In genomic region chr10:133396035-133396624, GRCh38 we compare ENCODE assay signal across 17 cellular contexts. TPM values are rescaled to one million over a fixed set of nuclear protein-coding genes. Genes with fewer than 3 reads are reported as not detected.
A peak's percentile ranks its signal among the peaks of the same experiment; 100 is the strongest.
DNase-seq lines count a peak whose midpoint lies in the region; ATAC-seq and TF ChIP-seq lines count a peak whose summit lies in the region.
"Had no signal": no experiment of that assay in that cellular context is flagged by ENCODE, and none has a peak within 500 bp of the region (broad histone marks: within the 10 kb centered on the region; RNA-seq: fewer than 3 reads in every experiment).

No MANE protein-coding gene starts in this region.

- peaks cover 57% of the 10 kb centered on the region for H3K79me2 ChIP-seq in mammary epithelial cell (ENCODE audit: insufficient read depth, low read length)

- H3K9me3 ChIP-seq in mammary epithelial cell (replicated peaks; ENCODE audit: insufficient read depth, low read length) (no peaks in the 10 kb centered on the region), right lobe of liver (no peaks in the 10 kb centered on the region), upper lobe of right lung (no peaks in the 10 kb centered on the region)
- H3K9me3 ChIP-seq: pancreas had no signal

- POLR2A ChIA-PET in MCF 10A (lab: Yijun Ruan, JAX): no interaction called here

- dilution Hi-C loops in mammary epithelial cell (cut with HindIII; ENCODE audit: low sequenced_read_pairs): loop anchor here (10.0 kb wide), 1 partner anchor 91 kb away; the partner anchor contains the start of genes TUBGCP2 and ZNF511

- no peak overlapping the region for H3K27ac Mint-ChIP-seq in MCF 10A (ENCODE audit: low read depth, unreplicated experiment)
- H3K27ac Mint-ChIP-seq in activated T-cell treated with anti-CD3 and anti-CD28 coated beads, Interleukin-2, amount 50 U/mL, for 72 hours: peak overlapping the region; percentile 98

- intact Hi-C loops in MCF 10A (cut with micrococcal nuclease) (loop anchor here (10.0 kb wide), 1 partner anchor 71 kb away; no protein-coding TSS in a partner anchor), mammary epithelial cell (cut with micrococcal nuclease) (no loop called here), right lobe of liver (cut with DNase I) (no loop called here), upper lobe of right lung (cut with DNase I) (no loop called here)

- H3K36me3 ChIP-seq in mammary epithelial cell (ENCODE audit: insufficient read depth, low read length): no peaks in the 10 kb centered on the region
- H3K36me3 ChIP-seq in right lobe of liver: peaks cover 0 to 23% (median 7%) of the 10 kb centered on the region in 4 donors
- peaks cover 52% of the 10 kb centered on the region for H3K36me3 ChIP-seq in upper lobe of right lung
- peaks cover 33% of the 10 kb centered on the region for H3K36me3 ChIP-seq in brain microvascular endothelial cell (replicated peaks)

- H3K4me1 ChIP-seq in mammary epithelial cell (ENCODE audit: insufficient read depth, low read length) (peaks cover 7% of the 10 kb centered on the region), right lobe of liver (peaks cover 0 to 14% (median 4%) of the 10 kb centered on the region in 4 donors), upper lobe of right lung (peaks cover 6% of the 10 kb centered on the region)

- in situ Hi-C loops in mammary epithelial cell (cut with MboI; ENCODE audit: low sequenced_read_pairs in 2 of 2): no loop called here
- in situ Hi-C loops in brain microvascular endothelial cell (cut with HindIII; ENCODE audit: low pct_ligation_motif_present, low sequenced_read_pairs): no loop called here

- CTCF ChIA-PET in MCF 10A (lab: Yijun Ruan, JAX): no interaction called here
- CTCF ChIA-PET in mammary epithelial cell (lab: Charles Lee; ENCODE audit: low non-redundant PET): no interaction called here

- no peaks in the 10 kb centered on the region for H3K9me3 Mint-ChIP-seq in MCF 10A (ENCODE audit: unreplicated experiment)
- no peaks in the 10 kb centered on the region for H3K9me3 Mint-ChIP-seq in activated T-cell treated with anti-CD3 and anti-CD28 coated beads, Interleukin-2, amount 50 U/mL, for 72 hours
- H3K9me3 Mint-ChIP-seq: activated naive CD4-positive, alpha-beta T cell treated with anti-CD3 and anti-CD28 coated beads, Interleukin-2, amount 50 U/mL, for 24 hours; T-helper 1 cell treated with Interleukin-12 subunit alpha and Interleukin-12 subunit beta and Interleukin-4 antibody, amounts not matched to agents 30 μg/mL and 1 μg/mL, for 36 hours had no signal

- H3K27me3 ChIP-seq in mammary epithelial cell (ENCODE audit: insufficient read depth, low read length) (no peaks in the 10 kb centered on the region), right lobe of liver (no peaks in the 10 kb centered on the region), upper lobe of right lung (no peaks in the 10 kb centered on the region), brain microvascular endothelial cell (replicated peaks) (no peaks in the 10 kb centered on the region)
- H3K27me3 ChIP-seq: pancreas had no signal

- H3K4me2 ChIP-seq in mammary epithelial cell (ENCODE audit: insufficient read depth, low read depth, low read length): no peak overlapping the region

- BruUV-seq in MCF 10A (replicated peaks; lab: Mats Ljungman, UMichigan) (no TSS peak), mammary epithelial cell (replicated peaks; lab: Mats Ljungman, UMichigan) (no TSS peak)

- peak overlapping the region; percentile 90 for H3K4me3 Mint-ChIP-seq in MCF 10A (ENCODE audit: unreplicated experiment)
- peak overlapping the region; percentile 97 to 99 for H3K4me3 Mint-ChIP-seq in activated T-cell treated with anti-CD3 and anti-CD28 coated beads, Interleukin-2, amount 50 U/mL, for 72 hours

- no peak overlapping the region for H3K27ac ChIP-seq in mammary epithelial cell (ENCODE audit: insufficient read depth, low read depth, low read length)
- H3K27ac ChIP-seq in right lobe of liver: no peak overlapping the region
- H3K27ac ChIP-seq in upper lobe of right lung: no peak overlapping the region
- no peak overlapping the region for H3K27ac ChIP-seq in brain microvascular endothelial cell
- H3K27ac ChIP-seq: pancreas had no signal

- no peak for TF ChIP-seq POLR2A in right lobe of liver (IDR thresholded peaks at IDR 0.05)

- ATAC-seq in activated T-cell treated with anti-CD3 and anti-CD28 coated beads, Interleukin-2, amount 50 U/mL, for 72 hours (replicated peaks in 1 of 2): no peak
- no peak for ATAC-seq in right lobe of liver
- no peak for ATAC-seq in upper lobe of right lung
- ATAC-seq: pancreas had no signal

- H3K4me3 ChIP-seq in mammary epithelial cell (replicated peaks in 1 of 3; ENCODE audit: insufficient read depth in 1 of 3, low read depth in 2 of 3, low read length in 3 of 3) (no peak overlapping the region), right lobe of liver (no peak overlapping the region), upper lobe of right lung (no peak overlapping the region), brain microvascular endothelial cell (ENCODE audit: low read depth, low read length) (no peak overlapping the region)

- H3K27me3 Mint-ChIP-seq in MCF 10A (ENCODE audit: insufficient read depth, unreplicated experiment): no peaks in the 10 kb centered on the region
- no peaks in the 10 kb centered on the region for H3K27me3 Mint-ChIP-seq in activated T-cell treated with anti-CD3 and anti-CD28 coated beads, Interleukin-2, amount 50 U/mL, for 72 hours (ENCODE audit: low read depth)
- H3K27me3 Mint-ChIP-seq: activated naive CD4-positive, alpha-beta T cell treated with anti-CD3 and anti-CD28 coated beads, Interleukin-2, amount 50 U/mL, for 24 hours had no signal

- no peak overlapping the region for H3K9ac ChIP-seq in mammary epithelial cell (ENCODE audit: insufficient read depth, low read length)

- no peaks in the 10 kb centered on the region for H3K4me1 Mint-ChIP-seq in MCF 10A (ENCODE audit: insufficient read depth, unreplicated experiment)
- H3K4me1 Mint-ChIP-seq in activated T-cell treated with anti-CD3 and anti-CD28 coated beads, Interleukin-2, amount 50 U/mL, for 72 hours (ENCODE audit: low read depth): peaks cover 51% of the 10 kb centered on the region

- no peak overlapping the region for H2AFZ ChIP-seq in mammary epithelial cell (ENCODE audit: low read depth, low read length)

- H3K36me3 Mint-ChIP-seq in MCF 10A (ENCODE audit: insufficient read depth, unreplicated experiment): peaks cover 40% of the 10 kb centered on the region
- peaks cover 5 to 15% of the 10 kb centered on the region in 2 donors for H3K36me3 Mint-ChIP-seq in activated T-cell treated with anti-CD3 and anti-CD28 coated beads, Interleukin-2, amount 50 U/mL, for 72 hours (ENCODE audit: insufficient read depth in 2 of 2)

- H4K20me1 ChIP-seq in mammary epithelial cell (ENCODE audit: insufficient read depth, low read length): no peaks in the 10 kb centered on the region

- TF ChIP-seq CTCF in MCF 10A (IDR thresholded peaks at IDR 0.05; ENCODE audit: unreplicated experiment) (no peak), mammary epithelial cell (conservative IDR thresholded peaks at IDR 0.05 in 1 of 2, IDR thresholded peaks at IDR 0.05 in 1 of 2; ENCODE audit: extremely low read depth in 1 of 2, insufficient read depth in 1 of 2, low read depth in 1 of 2, low read length in 2 of 2) (no peak), right lobe of liver (IDR thresholded peaks at IDR 0.05) (no peak), upper lobe of right lung (IDR thresholded peaks at IDR 0.05) (no peak), brain microvascular endothelial cell (IDR thresholded peaks at IDR 0.05; ENCODE audit: low read depth, low read length, missing control alignments) (no peak)

- DNase-seq in MCF 10A (ENCODE audit: unreplicated experiment) (no peak), mammary epithelial cell (no peak), right lobe of liver (peak in 2 of 3 donors; percentile 13 to 36), upper lobe of right lung (peak; percentile 44), NCI-H82 treated with DMSO at 0.1 percent for 48 hours (lab: John Stamatoyannopoulos, UW; ENCODE audit: unreplicated experiment) (no peak), brain microvascular endothelial cell (no peak), NCI-H1694 treated with DMSO at 0.1 percent for 48 hours (lab: John Stamatoyannopoulos, UW) (no peak)
- DNase-seq in activated T-cell treated with anti-CD3 and anti-CD28 coated beads, Interleukin-2, amount 50 U/mL, for 72 hours: no peak
- DNase-seq: activated CD4-positive, alpha-beta T cell treated with anti-CD3 and anti-CD28 coated beads for 1 hour; AML-193; midbrain; NCI-H2081; NCI-H748 treated with DMSO at 0.1 percent for 48 hours; substantia nigra had no signal

- 97% methylated on average over 19 of the region's 19 CpGs for WGBS in mammary epithelial cell (ENCODE audit: low coverage, missing lambda C conversion rate)
- 92% methylated on average over 17 of the region's 19 CpGs for WGBS in right lobe of liver (ENCODE audit: insufficient coverage, low coverage, low lambda C conversion rate, missing lambda C conversion rate)

RNA-seq across cellular contexts. Expression of gene MTG1, which starts 2.2 kb away (rescaled TPM):
- total RNA-seq in MCF 10A (2022) (71.6 and 74.3 TPM in 2 replicates), mammary epithelial cell (10 to 100 TPM; 21.7 to 36.4 TPM), right lobe of liver (10 to 100 TPM; 25.1 to 45.7 (median 34.5) TPM), upper lobe of right lung (33.0 TPM)
- 33.9 TPM for polyA plus RNA-seq in mammary epithelial cell
- 34.8 TPM for polyA minus RNA-seq in mammary epithelial cell
- 10 to 100 TPM; 58.0 to 67.2 TPM for total RNA-seq in activated T-cell treated with anti-CD3 and anti-CD28 coated beads, Interleukin-2, amount 50 U/mL, for 72 hours

RNA-seq across cellular contexts. Expression of gene PAOX, which starts 17.1 kb away (rescaled TPM):
- 1.2 and 1.8 TPM in 2 replicates for total RNA-seq in MCF 10A (2022)
- 1 to 10 TPM; 7.0 to 7.2 TPM for total RNA-seq in mammary epithelial cell
- polyA plus RNA-seq in mammary epithelial cell: 2.4 TPM
- polyA minus RNA-seq in mammary epithelial cell: 2.1 TPM
- total RNA-seq in activated T-cell treated with anti-CD3 and anti-CD28 coated beads, Interleukin-2, amount 50 U/mL, for 72 hours: 10 to 100 TPM; 12.4 to 13.8 TPM
- total RNA-seq in right lobe of liver: 10 to 100 TPM in 4 of 6 experiments, 1 to 10 TPM in 2; 9.4 to 15.9 (median 11.9) TPM
- 6.0 TPM for total RNA-seq in upper lobe of right lung

RNA-seq across cellular contexts. Expression of gene ECHS1, which starts 23.0 kb away (rescaled TPM):
- total RNA-seq in MCF 10A (2022) (72.4 and 82.7 TPM in 2 replicates), mammary epithelial cell (10 to 100 TPM; 46.5 to 72.0 TPM), right lobe of liver (100 to 1,000 TPM; 293 to 780 (median 436) TPM), upper lobe of right lung (55.8 TPM)
- 64.8 TPM for polyA plus RNA-seq in mammary epithelial cell
- polyA minus RNA-seq in mammary epithelial cell: 54.3 TPM
- 10 to 100 TPM; 47.2 to 53.1 TPM for total RNA-seq in activated T-cell treated with anti-CD3 and anti-CD28 coated beads, Interleukin-2, amount 50 U/mL, for 72 hours

RNA-seq across cellular contexts. Expression of gene SPRN, which starts 28.3 kb away (rescaled TPM):
- total RNA-seq in MCF 10A (2022) (not detected in 2 replicates), mammary epithelial cell (1 to 10 TPM in 1 of 2 donors, under 1 TPM in 1; 0.33 to 3.7 TPM), right lobe of liver (10 to 100 TPM in 2 of 6 experiments, under 1 TPM in 3, not detected in 1; 0.07 to 15.1 (median 0.11) TPM), upper lobe of right lung (not detected)
- 0.37 TPM for polyA plus RNA-seq in mammary epithelial cell
- not detected for polyA minus RNA-seq in mammary epithelial cell
- not detected for total RNA-seq in activated T-cell treated with anti-CD3 and anti-CD28 coated beads, Interleukin-2, amount 50 U/mL, for 72 hours

RNA-seq across cellular contexts. Expression of gene FUOM, which starts 38.3 kb away (rescaled TPM):
- total RNA-seq in MCF 10A (2022) (16.6 and 22.6 TPM in 2 replicates), mammary epithelial cell (10 to 100 TPM; 15.4 to 17.5 TPM), right lobe of liver (100 to 1,000 TPM in 4 of 6 experiments, 10 to 100 TPM in 2; 76.1 to 158 (median 124) TPM), upper lobe of right lung (21.2 TPM)
- 19.0 TPM for polyA plus RNA-seq in mammary epithelial cell
- polyA minus RNA-seq in mammary epithelial cell: 1.5 TPM
- 10 to 100 TPM; 14.9 to 17.1 TPM for total RNA-seq in activated T-cell treated with anti-CD3 and anti-CD28 coated beads, Interleukin-2, amount 50 U/mL, for 72 hours

Comparison
In these comparisons a context has a peak if more than half of its experiments do, and no peak if none do; other contexts are left out.
1. DNase-seq: peak in right lobe of liver (2 of 3) and upper lobe of right lung (single experiment); none in MCF 10A (single experiment), mammary epithelial cell (single experiment), activated T-cell treated with anti-CD3 and anti-CD28 coated beads, Interleukin-2, amount 50 U/mL, for 72 hours (0 of 2), NCI-H82 treated with DMSO at 0.1 percent for 48 hours (single experiment), brain microvascular endothelial cell (single experiment) and NCI-H1694 treated with DMSO at 0.1 percent for 48 hours (single experiment).